Comparison of ENCODE assay signal across 14 cellular contexts in the genomic region with DNA sequence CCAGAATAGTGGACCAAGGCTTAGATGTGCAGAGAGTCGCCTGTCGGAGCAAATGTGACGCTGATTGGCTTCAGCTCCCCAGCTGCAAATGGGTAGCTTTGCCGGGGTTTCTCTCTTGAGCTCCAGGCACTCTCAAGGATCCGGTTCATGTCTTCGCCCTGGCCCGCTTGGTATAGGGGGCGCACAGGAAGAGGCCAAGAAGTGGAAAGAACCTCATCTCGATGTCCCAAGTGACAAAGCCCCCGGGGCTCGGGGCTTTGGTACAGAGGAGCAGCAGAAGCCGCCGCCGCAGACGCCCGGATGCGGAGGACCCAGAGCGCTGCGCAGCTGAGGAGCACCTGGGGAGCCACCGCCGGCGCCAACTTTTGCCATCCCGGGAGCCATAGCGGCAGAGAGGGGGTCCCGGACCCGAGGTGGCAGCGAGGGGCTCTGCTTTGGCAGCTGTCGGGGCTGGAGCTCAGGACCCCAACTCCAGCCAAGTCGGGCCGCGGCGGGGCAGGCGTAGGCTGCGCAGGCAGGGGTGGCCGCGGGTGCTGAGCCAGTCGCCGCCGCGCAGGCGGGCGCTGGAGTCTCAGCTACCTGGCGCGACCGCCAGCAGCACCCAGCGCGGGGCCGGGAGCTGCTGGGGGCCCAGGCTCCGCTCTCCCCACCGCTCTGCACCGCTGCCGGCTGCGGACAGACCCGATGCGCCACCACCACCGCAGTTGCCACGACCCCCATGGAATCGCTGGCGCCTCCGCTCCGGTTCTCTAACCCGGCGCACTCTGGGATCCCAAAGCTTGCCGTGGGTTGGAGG.
DNase-seq lines count a peak whose midpoint lies in the region; ATAC-seq and TF ChIP-seq lines count a peak whose summit lies in the region.
"Had no signal": no experiment of that assay in that cellular context is flagged by ENCODE, and none has a peak within 500 bp of the region (broad histone marks: within the 10 kb centered on the region; RNA-seq: fewer than 3 reads in every experiment).

No MANE protein-coding gene starts in this region.

- H3K4me3 Mint-ChIP-seq in chondrocyte (ENCODE audit: unreplicated experiment): peak overlapping the region; percentile 64

- H3K9me3 Mint-ChIP-seq in chondrocyte (ENCODE audit: low read depth): peaks cover 4% of the 10 kb centered on the region

- peaks cover 8% of the 10 kb centered on the region for H3K4me1 Mint-ChIP-seq in chondrocyte (ENCODE audit: low read depth)

- DNase-seq in GM20000 (ENCODE audit: low spot score) (peak; percentile 14), chondrocyte (ENCODE audit: low spot score) (peak; percentile 86), kidney tubule cell (ENCODE audit: low spot score) (peak; percentile 9), skeletal muscle cell (ENCODE audit: low read depth) (no peak), NCI-H2196 (lab: John Stamatoyannopoulos, UW; ENCODE audit: unreplicated experiment) (no peak), NCI-H526 (lab: John Stamatoyannopoulos, UW) (no peak), NCI-H82 treated with DMSO at 0.1 percent for 48 hours (lab: John Stamatoyannopoulos, UW; ENCODE audit: unreplicated experiment) (no peak)
- DNase-seq: activated CD8-positive, alpha-beta memory T cell treated with anti-CD3 and anti-CD28 coated beads, Interleukin-2, amount 50 U/mL, for 4 hours; effector CD4-positive, alpha-beta T cell; NCI-H524 treated with DMSO at 0.1 percent for 48 hours; SHP77 treated with DMSO at 0.1 percent for 48 hours; stimulated activated naive CD4-positive, alpha-beta T cell had no signal

- no peak overlapping the region for H3K27ac Mint-ChIP-seq in chondrocyte (ENCODE audit: unreplicated experiment)

- H3K36me3 Mint-ChIP-seq in chondrocyte (ENCODE audit: low read depth): no peaks in the 10 kb centered on the region

- no peak for TF ChIP-seq CTCF in GM20000 (IDR thresholded peaks at IDR 0.05; ENCODE audit: extremely low read depth, missing control alignments)
- no peak for TF ChIP-seq CTCF in chondrocyte (IDR thresholded peaks at IDR 0.05)

- ATAC-seq in HG02840 (IDR thresholded peaks at IDR 0.05; ENCODE audit: low FRiP score, unreplicated experiment): no peak
- ATAC-seq: heart right ventricle had no signal

- H3K4me3 ChIP-seq in skeletal muscle cell (ENCODE audit: low read depth, low read length): peak overlapping the region; percentile 46
- H3K4me3 ChIP-seq: heart right ventricle had no signal

- peaks cover 65% of the 10 kb centered on the region for H3K27me3 Mint-ChIP-seq in chondrocyte (ENCODE audit: low read depth)

Comparison
In these comparisons a context has a peak if more than half of its experiments do, and no peak if none do; other contexts are left out.
1. DNase-seq: peak in GM20000 (single experiment), chondrocyte (single experiment) and kidney tubule cell (single experiment); none in skeletal muscle cell (single experiment), NCI-H2196 (single experiment), NCI-H526 (0 of 2) and NCI-H82 treated with DMSO at 0.1 percent for 48 hours (single experiment).